Comparison of ENCODE assay signal across 23 cellular contexts in the genomic region with DNA sequence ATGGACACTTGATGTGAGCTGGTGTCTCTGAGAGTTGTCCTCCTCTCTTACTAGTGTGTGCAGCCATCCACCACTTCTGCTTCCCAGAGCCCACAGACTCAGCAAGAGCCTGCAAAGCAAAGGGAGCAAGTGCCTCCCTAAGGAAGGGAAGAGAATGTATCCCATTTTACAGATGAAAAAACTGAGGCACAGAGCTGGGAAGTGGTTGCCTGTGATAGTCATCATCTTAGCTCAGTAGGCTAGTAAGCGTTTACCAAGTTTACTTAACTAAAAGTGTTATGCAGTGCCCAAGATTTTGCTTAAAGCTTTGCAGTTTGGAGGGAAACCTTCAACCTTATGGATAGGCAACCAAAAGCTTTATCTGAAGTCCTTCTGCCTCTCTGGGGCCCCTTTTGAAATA. TPM values are rescaled to one million over a fixed set of nuclear protein-coding genes. Genes with fewer than 3 reads are reported as not detected.
DNase-seq lines count a peak whose midpoint lies in the region; ATAC-seq, FAIRE-seq and TF ChIP-seq lines count a peak whose summit lies in the region.
"Had no signal": no experiment of that assay in that cellular context is flagged by ENCODE, and none has a peak within 500 bp of the region (broad histone marks: within the 10 kb centered on the region; RNA-seq: fewer than 3 reads in every experiment).

No MANE protein-coding gene starts in this region.

- H3K4me1 Mint-ChIP-seq in stimulated activated naive B cell treated with anti-CD40 and anti-IgM and Interleukin-4, amounts not matched to agents 10 μg/mL and 1 μg/mL and 100 μg/mL, for 72 hours = peaks cover 7 to 32% of the 10 kb centered on the region in 2 donors

- no peak overlapping the region for H3K27ac ChIP-seq in HepG2 (ENCODE audit: extremely low read length, insufficient read depth, low read length)
- H3K27ac ChIP-seq in right lobe of liver = no peak overlapping the region
- peak overlapping the region; percentile 44 for H3K27ac ChIP-seq in epithelial cell of prostate
- no peak overlapping the region for H3K27ac ChIP-seq in tibial nerve
- H3K27ac ChIP-seq: 22Rv1, BLaER1, C4-2B, GM23248 had no signal

- no peaks in the 10 kb centered on the region for H3K79me2 ChIP-seq in HepG2 (ENCODE audit: insufficient read depth, low read length)

- in situ Hi-C loops in HepG2 (cut with HindIII; ENCODE audit: extremely low pct_ligation_motif_present, low pct_unique_long_range_greater_than_20kb) = no loop called here

- no peaks in the 10 kb centered on the region for H4K20me1 ChIP-seq in HepG2 (ENCODE audit: insufficient read depth, low read length)
- H4K20me1 ChIP-seq: BLaER1 had no signal

- CTCF ChIA-PET in HepG2 (lab: Yijun Ruan, JAX; ENCODE audit: low intra/inter-chr PET ratio, low total read pairs) = no interaction called here

- intact Hi-C loops in HepG2 (cut with micrococcal nuclease; ENCODE audit: unreplicated experiment) (no loop called here), right lobe of liver (cut with DNase I) (loop anchor here in 1 of 2 donors (10.0 kb wide), 1 partner anchor 56 kb away; no protein-coding TSS in a partner anchor)

- 5% methylated on average over 1 of the region's 1 CpG for WGBS in HepG2 (ENCODE audit: low lambda C conversion rate)
- WGBS in right lobe of liver (ENCODE audit: insufficient coverage, low coverage, low lambda C conversion rate, missing lambda C conversion rate) = 100% methylated on average over 1 of the region's 1 CpG
- WGBS in tibial nerve, 2 donors = 87 to 96% methylated on average over 1 of the region's 1 CpG

- peak overlapping the region; percentile 32 for H3K27ac Mint-ChIP-seq in stimulated activated naive B cell treated with anti-CD40 and anti-IgM and Interleukin-4, amounts not matched to agents 10 μg/mL and 1 μg/mL and 100 μg/mL, for 72 hours
- H3K27ac Mint-ChIP-seq: B cell; CD8-positive, alpha-beta T cell had no signal

- TF ChIP-seq POLR2A in HepG2 (IDR thresholded peaks at IDR 0.05; ENCODE audit: insufficient read depth in 1 of 2, low read depth in 2 of 2, low read length in 2 of 2) (no peak), right lobe of liver (IDR thresholded peaks at IDR 0.05) (no peak), tibial nerve (IDR thresholded peaks at IDR 0.05) (no peak)

- no peak for TF ChIP-seq RAD21 in HepG2 (CRISPR knock-in tag; IDR thresholded peaks at IDR 0.05)

- H3K36me3 Mint-ChIP-seq in stimulated activated naive B cell treated with anti-CD40 and anti-IgM and Interleukin-4, amounts not matched to agents 10 μg/mL and 1 μg/mL and 100 μg/mL, for 72 hours = peaks cover 72 to 85% of the 10 kb centered on the region in 2 donors
- H3K36me3 Mint-ChIP-seq: CD4-positive, CD25-positive, alpha-beta regulatory T cell; CD8-positive, alpha-beta T cell had no signal

- TF ChIP-seq EP300 in HepG2 (IDR thresholded peaks at IDR 0.05; ENCODE audit: low read depth in 2 of 2, low read length in 2 of 2) (no peak), HepG2 (CRISPR knock-in tag; IDR thresholded peaks at IDR 0.05; ENCODE audit: borderline replicate concordance) (no peak), tibial nerve (IDR thresholded peaks at IDR 0.05) (no peak)

- H3K4me1 ChIP-seq in HepG2 (ENCODE audit: insufficient read depth, low read length) (peaks cover 10% of the 10 kb centered on the region), right lobe of liver (peaks cover 0 to 11% (median 0%) of the 10 kb centered on the region in 4 donors), tibial nerve (peaks cover 0 to 36% (median 7%) of the 10 kb centered on the region in 4 donors)

- H3K4me3 ChIP-seq in HepG2 (replicated peaks in 1 of 3; ENCODE audit: insufficient read depth in 1 of 3, low read depth in 2 of 3, low read length in 3 of 3) (no peak overlapping the region), right lobe of liver (no peak overlapping the region), tibial nerve (no peak overlapping the region)
- H3K4me3 ChIP-seq: BLaER1, GM12878, GM23248 had no signal

- DNase-seq in HepG2 (ENCODE audit: low spot score) (no peak), right lobe of liver (no peak), epithelial cell of prostate (ENCODE audit: low read depth, low spot score) (no peak), tibial nerve (ENCODE audit: low spot score in 2 of 2) (no peak), ureter (ENCODE audit: low spot score) (no peak)
- DNase-seq in stimulated activated naive B cell treated with anti-CD40 and anti-IgM and Interleukin-4, amounts not matched to agents 10 μg/mL and 1 μg/mL and 100 μg/mL, for 72 hours = no peak
- DNase-seq: Caco-2; CD8-positive, alpha-beta T cell; DMS153; DND-41; GM23248; H7; HCEC 1CT had no signal

- H3K36me3 ChIP-seq in HepG2 (replicated peaks in 1 of 2; ENCODE audit: control insufficient read depth in 1 of 2, insufficient read depth in 2 of 2, low read length in 2 of 2) = no peaks in the 10 kb centered on the region
- H3K36me3 ChIP-seq in right lobe of liver = no peaks in the 10 kb centered on the region
- peaks cover 0 to 62% (median 0%) of the 10 kb centered on the region in 3 donors for H3K36me3 ChIP-seq in tibial nerve
- H3K36me3 ChIP-seq: BLaER1 had no signal

- no peak overlapping the region for H3K4me3 Mint-ChIP-seq in stimulated activated naive B cell treated with anti-CD40 and anti-IgM and Interleukin-4, amounts not matched to agents 10 μg/mL and 1 μg/mL and 100 μg/mL, for 72 hours
- H3K4me3 Mint-ChIP-seq: B cell; CD4-positive, CD25-positive, alpha-beta regulatory T cell; CD8-positive, alpha-beta T cell had no signal

- no peaks in the 10 kb centered on the region for H3K27me3 Mint-ChIP-seq in stimulated activated naive B cell treated with anti-CD40 and anti-IgM and Interleukin-4, amounts not matched to agents 10 μg/mL and 1 μg/mL and 100 μg/mL, for 72 hours
- H3K27me3 Mint-ChIP-seq: B cell; CD4-positive, CD25-positive, alpha-beta regulatory T cell had no signal

- H3K9ac ChIP-seq in HepG2 (ENCODE audit: insufficient read depth, low read depth, low read length) = no peak overlapping the region
- H3K9ac ChIP-seq: BLaER1, GM23248 had no signal

- no peak for TF ChIP-seq CTCF in HepG2 (CRISPR knock-in tag; IDR thresholded peaks at IDR 0.05)
- TF ChIP-seq CTCF in right lobe of liver (IDR thresholded peaks at IDR 0.05) = no peak
- TF ChIP-seq CTCF in tibial nerve (IDR thresholded peaks at IDR 0.05) = no peak

- H2AFZ ChIP-seq in HepG2 (ENCODE audit: low read length) = no peak overlapping the region
- H2AFZ ChIP-seq: GM23248 had no signal

- H3K4me2 ChIP-seq in HepG2 (ENCODE audit: low read depth, low read length) = no peak overlapping the region
- H3K4me2 ChIP-seq: BLaER1 had no signal

- POLR2A ChIA-PET in HepG2 (lab: Yijun Ruan, JAX) = no interaction called here

- H3K9me3 ChIP-seq in HepG2 (ENCODE audit: low read length) (no peaks in the 10 kb centered on the region), right lobe of liver (no peaks in the 10 kb centered on the region), tibial nerve (peaks cover 0 to 12% (median 0%) of the 10 kb centered on the region in 4 donors)
- H3K9me3 ChIP-seq: Caco-2 had no signal

- H3K27me3 ChIP-seq in HepG2 (ENCODE audit: control insufficient read depth in 1 of 2, insufficient read depth in 2 of 2, low read length in 2 of 2) (peaks cover 0 to 4% of the 10 kb centered on the region in 2 experiments; a peak in 1 of 5 replicates), right lobe of liver (no peaks in the 10 kb centered on the region), tibial nerve (no peaks in the 10 kb centered on the region)
- H3K27me3 ChIP-seq: BLaER1 had no signal

- no peak for ATAC-seq in HepG2
- no peak for ATAC-seq in right lobe of liver
- no peak for ATAC-seq in stimulated activated naive B cell treated with anti-CD40 and anti-IgM and Interleukin-4, amounts not matched to agents 10 μg/mL and 1 μg/mL and 100 μg/mL, for 72 hours (replicated peaks)
- ATAC-seq: CD8-positive, alpha-beta T cell had no signal

- peaks cover 9% of the 10 kb centered on the region in 2 donors for H3K9me3 Mint-ChIP-seq in stimulated activated naive B cell treated with anti-CD40 and anti-IgM and Interleukin-4, amounts not matched to agents 10 μg/mL and 1 μg/mL and 100 μg/mL, for 72 hours

- BruUV-seq in HepG2 (replicated peaks; lab: Mats Ljungman, UMichigan) = no TSS peak

- no peak for FAIRE-seq in HepG2 (lab: Jason Lieb, UNC)
- FAIRE-seq: A204.1, G401.6, GM12878, GM19239, H1 had no signal

RNA-seq across cellular contexts. Expression of a gene that starts 23.0 kb away (rescaled TPM):
- total RNA-seq in HepG2 (2016; rRNA removed; fragmentation: Illumina TruSeq; extraction: Trizol) (0.71 and 0.73 TPM in 2 replicates), right lobe of liver (1 to 10 TPM in 5 of 6 experiments, under 1 TPM in 1; 0.68 to 7.2 (median 3.2) TPM), tibial nerve (10 to 100 TPM in 2 of 4 donors, 1 to 10 TPM in 2; 6.5 to 15.1 (median 10.2) TPM), ureter (15.4 TPM)
- 0.81 and 1.1 TPM in 2 replicates for total RNA-seq in HepG2 (2016; cell fraction: cytosol; rRNA removed; fragmentation: Illumina TruSeq; extraction: Trizol; ENCODE audit: low read depth)
- 0.26 and 0.59 TPM in 2 replicates for total RNA-seq in HepG2 (2016; cell fraction: insoluble cytoplasmic fraction; rRNA removed; fragmentation: Illumina TruSeq; extraction: Trizol)
- 0.49 and 0.79 TPM in 2 replicates for total RNA-seq in HepG2 (2016; cell fraction: membrane; rRNA removed; fragmentation: Illumina TruSeq; extraction: Trizol)
- total RNA-seq in HepG2 (2016; cell fraction: nucleus; rRNA removed; fragmentation: Illumina TruSeq; extraction: Trizol) = 1.0 and 1.7 TPM in 2 replicates
- polyA plus RNA-seq in HepG2 (2011; rRNA removed) = 0.22 and 0.57 TPM in 2 replicates
- polyA plus RNA-seq in HepG2 (2011; cell fraction: cytosol; rRNA removed) = 0.07 and 0.18 TPM in 2 replicates
- 0.11 and 0.40 TPM in 2 replicates for polyA plus RNA-seq in HepG2 (2011; cell fraction: nucleus; rRNA removed)
- 1.5 and 2.1 TPM in 2 replicates for polyA plus RNA-seq in HepG2 (2012)
- 0.23 TPM in 2 replicates for polyA plus RNA-seq in HepG2 (2016; cell fraction: cytosol; fragmentation: Illumina TruSeq; extraction: Trizol; ENCODE audit: low read depth)
- polyA plus RNA-seq in HepG2 (2016; cell fraction: insoluble cytoplasmic fraction; fragmentation: Illumina TruSeq; extraction: Trizol; ENCODE audit: low read depth) = 0.35 and 1.1 TPM in 2 replicates
- polyA plus RNA-seq in HepG2 (2016; cell fraction: membrane; fragmentation: Illumina TruSeq; extraction: Trizol; ENCODE audit: low read depth) = 0.29 and 0.30 TPM in 2 replicates
- polyA plus RNA-seq in HepG2 (2016; cell fraction: nucleus; fragmentation: Illumina TruSeq; extraction: Trizol; ENCODE audit: insufficient read depth, low read depth) = 1.1 and 1.9 TPM in 2 replicates
- 0.75 TPM in 1 of 2 replicates, not detected in the other for polyA minus RNA-seq in HepG2 (2011; rRNA and poly(A)+ RNA removed; ENCODE audit: low replicate concordance)
- polyA minus RNA-seq in HepG2 (2011; cell fraction: cytosol; rRNA and poly(A)+ RNA removed) = not detected in 2 replicates
- 1.8 and 2.4 TPM in 2 replicates for polyA minus RNA-seq in HepG2 (2011; cell fraction: nucleus; rRNA and poly(A)+ RNA removed)

RNA-seq across cellular contexts. Expression of a gene that starts 47.1 kb away (rescaled TPM):
- total RNA-seq in HepG2 (2016; rRNA removed; fragmentation: Illumina TruSeq; extraction: Trizol) = 0.15 and 0.31 TPM in 2 replicates
- not detected in 2 replicates for total RNA-seq in HepG2 (2016; cell fraction: cytosol; rRNA removed; fragmentation: Illumina TruSeq; extraction: Trizol; ENCODE audit: low read depth)
- 0.31 and 0.37 TPM in 2 replicates for total RNA-seq in HepG2 (2016; cell fraction: insoluble cytoplasmic fraction; rRNA removed; fragmentation: Illumina TruSeq; extraction: Trizol)
- total RNA-seq in HepG2 (2016; cell fraction: membrane; rRNA removed; fragmentation: Illumina TruSeq; extraction: Trizol) = not detected in 2 replicates
- total RNA-seq in HepG2 (2016; cell fraction: nucleus; rRNA removed; fragmentation: Illumina TruSeq; extraction: Trizol) = 0.41 and 0.50 TPM in 2 replicates
- 0.09 and 0.10 TPM in 2 replicates for polyA plus RNA-seq in HepG2 (2011; rRNA removed)
- 0.07 and 0.09 TPM in 2 replicates for polyA plus RNA-seq in HepG2 (2011; cell fraction: cytosol; rRNA removed)
- 0.14 TPM in 2 replicates for polyA plus RNA-seq in HepG2 (2011; cell fraction: nucleus; rRNA removed)
- polyA plus RNA-seq in HepG2 (2012) = not detected in 2 replicates
- not detected in 2 replicates for polyA plus RNA-seq in HepG2 (2016; cell fraction: cytosol; fragmentation: Illumina TruSeq; extraction: Trizol; ENCODE audit: low read depth)
- polyA plus RNA-seq in HepG2 (2016; cell fraction: insoluble cytoplasmic fraction; fragmentation: Illumina TruSeq; extraction: Trizol; ENCODE audit: low read depth) = 0.07 TPM in 1 of 2 replicates, not detected in the other
- polyA plus RNA-seq in HepG2 (2016; cell fraction: membrane; fragmentation: Illumina TruSeq; extraction: Trizol; ENCODE audit: low read depth) = not detected in 2 replicates
- 0.15 TPM in 1 of 2 replicates, not detected in the other for polyA plus RNA-seq in HepG2 (2016; cell fraction: nucleus; fragmentation: Illumina TruSeq; extraction: Trizol; ENCODE audit: insufficient read depth, low read depth)
- polyA minus RNA-seq in HepG2 (2011; rRNA and poly(A)+ RNA removed; ENCODE audit: low replicate concordance) = 0.82 TPM in 1 of 2 replicates, not detected in the other
- polyA minus RNA-seq in HepG2 (2011; cell fraction: cytosol; rRNA and poly(A)+ RNA removed) = not detected in 2 replicates
- 0.12 TPM in 1 of 2 replicates, not detected in the other for polyA minus RNA-seq in HepG2 (2011; cell fraction: nucleus; rRNA and poly(A)+ RNA removed)
- total RNA-seq in right lobe of liver = 1 to 10 TPM; 2.2 to 8.0 (median 4.8) TPM
- total RNA-seq in tibial nerve = 10 to 100 TPM; 17.5 to 26.7 (median 22.1) TPM
- 13.2 TPM for total RNA-seq in ureter
- total RNA-seq: CD8-positive, alpha-beta T cell had no signal
